ENCODE assay signal across 15 cellular contexts in genomic region chrX:154988719-154989118, GRCh38. TPM values are rescaled to one million over a fixed set of nuclear protein-coding genes. Genes with fewer than 3 reads are reported as not detected.
DNase-seq lines count a peak whose midpoint lies in the region; ATAC-seq, FAIRE-seq and TF ChIP-seq lines count a peak whose summit lies in the region.
"Had no signal": no experiment of that assay in that cellular context is flagged by ENCODE, and none has a peak within 500 bp of the region (broad histone marks: within the 10 kb centered on the region; RNA-seq: fewer than 3 reads in every experiment).

No MANE protein-coding gene starts in this region.

- POLR2A ChIA-PET in T-cell (lab: Charles Lee): interaction anchor here in 1 of 2 donors (0.5 kb wide), 1 partner anchor 55 kb away, joined by 3 read pairs; no protein-coding TSS in a partner anchor

- H3K36me3 Mint-ChIP-seq in GM23338 (ENCODE audit: low read depth): no peaks in the 10 kb centered on the region
- no peaks in the 10 kb centered on the region for H3K36me3 Mint-ChIP-seq in T-cell
- H3K36me3 Mint-ChIP-seq: CD14-positive monocyte; CD8-positive, alpha-beta T cell had no signal

- no peak for DNase-seq in GM12891 (ENCODE audit: insufficient read length, low spot score)
- peak; percentile 4 for DNase-seq in GM23338 (ENCODE audit: low spot score)
- DNase-seq in left lobe of liver (ENCODE audit: low spot score): peak; percentile 47
- no peak for DNase-seq in pancreas
- DNase-seq in T-cell: no peak
- DNase-seq in SK-N-DZ (ENCODE audit: low spot score): no peak
- no peak for DNase-seq in activated CD4-positive, alpha-beta T cell treated with anti-CD3 and anti-CD28 coated beads for 48 hours
- DNase-seq: CD8-positive, alpha-beta T cell; COR-L47; DMS153; GOT3 had no signal

- intact Hi-C loops in pancreas (cut with DNase I): loop anchor here in 2 of 3 donors (5.0 to 10.0 kb wide), 2 partner anchors 66 to 79 kb away; no protein-coding TSS in a partner anchor

- ATAC-seq in GM23338: no peak; the same call in 2 of the 3 replicates
- ATAC-seq in left lobe of liver: peak; percentile 80
- ATAC-seq in pancreas: peak; percentile 29 to 67 (median 48)
- no peak for ATAC-seq in T-cell (replicated peaks in 1 of 4)
- ATAC-seq: CD8-positive, alpha-beta T cell had no signal

- no peak for TF ChIP-seq POLR2A in GM12891 (IDR thresholded peaks at IDR 0.05; ENCODE audit: low read depth, low read length)

- H3K27me3 ChIP-seq in GM23338 (ENCODE audit: insufficient read depth) (no peaks in the 10 kb centered on the region), pancreas (no peaks in the 10 kb centered on the region)

- no peak overlapping the region for H3K4me3 ChIP-seq in GM23338
- H3K4me3 ChIP-seq in pancreas: no peak overlapping the region
- H3K4me3 ChIP-seq: HAP-1 had no signal

- H3K79me2 ChIP-seq in GM23338 (replicated peaks; ENCODE audit: insufficient read depth): no peaks in the 10 kb centered on the region

- no peaks in the 10 kb centered on the region for H3K27me3 Mint-ChIP-seq in GM23338 (ENCODE audit: insufficient read depth, low read depth, poor library complexity)
- peaks cover 0 to 7% of the 10 kb centered on the region in 2 donors for H3K27me3 Mint-ChIP-seq in T-cell

- TF ChIP-seq CTCF in GM23338 (conservative IDR thresholded peaks at IDR 0.05; ENCODE audit: low read depth in 2 of 2): no peak
- no peak for TF ChIP-seq CTCF in pancreas (IDR thresholded peaks at IDR 0.05)

- no peaks in the 10 kb centered on the region for H3F3A ChIP-seq in GM23338 (replicated peaks; ENCODE audit: low read depth)

- 0 out of 2 replicates have a peak, but pooled peaks cover 5% of the 10 kb centered on the region for H3K4me1 ChIP-seq in GM23338 (ENCODE audit: insufficient read depth)
- peaks cover 0 to 15% (median 10%) of the 10 kb centered on the region in 3 donors for H3K4me1 ChIP-seq in pancreas
- H3K4me1 ChIP-seq: HAP-1 had no signal

- no peaks in the 10 kb centered on the region for H3K36me3 ChIP-seq in GM23338 (ENCODE audit: insufficient read depth)
- H3K36me3 ChIP-seq in pancreas: no peaks in the 10 kb centered on the region
- H3K36me3 ChIP-seq: HAP-1 had no signal

- H3K9me2 ChIP-seq in GM23338 (ENCODE audit: insufficient read depth): no peaks in the 10 kb centered on the region

- H3K9me3 ChIP-seq in pancreas: no peaks in the 10 kb centered on the region
- H3K9me3 ChIP-seq: HAP-1 had no signal

- no peak overlapping the region for H2AFZ ChIP-seq in GM23338

- H3K4me1 Mint-ChIP-seq in GM23338 (no peaks in the 10 kb centered on the region), T-cell (no peaks in the 10 kb centered on the region)
- H3K4me1 Mint-ChIP-seq: CD14-positive monocyte had no signal

- no peaks in the 10 kb centered on the region for H3K9me3 Mint-ChIP-seq in GM23338
- H3K9me3 Mint-ChIP-seq in T-cell: no peaks in the 10 kb centered on the region
- H3K9me3 Mint-ChIP-seq: CD14-positive monocyte; CD8-positive, alpha-beta T cell had no signal

- H3K27ac Mint-ChIP-seq in GM23338 (no peak overlapping the region), T-cell (no peak overlapping the region)
- H3K27ac Mint-ChIP-seq: CD14-positive monocyte; CD8-positive, alpha-beta T cell had no signal

- no peak overlapping the region for H3K27ac ChIP-seq in GM23338 (ENCODE audit: low read depth)
- peak overlapping the region in 2 of 4 donors; percentile 44 to 64 for H3K27ac ChIP-seq in pancreas

- H3K4me3 Mint-ChIP-seq in GM23338 (no peak overlapping the region), T-cell (no peak overlapping the region)
- H3K4me3 Mint-ChIP-seq: CD14-positive monocyte; CD8-positive, alpha-beta T cell had no signal

- no peaks in the 10 kb centered on the region for H4K20me1 ChIP-seq in GM23338 (replicated peaks; ENCODE audit: insufficient read depth)

- FAIRE-seq in GM12891 (lab: Jason Lieb, UNC): peak; percentile 54
- FAIRE-seq in pancreas (lab: Jason Lieb, UNC): no peak
- FAIRE-seq: D721Med, GM18507 had no signal

- H3K4me2 ChIP-seq in GM23338: no peak overlapping the region

- CTCF ChIA-PET in T-cell (lab: Charles Lee): interaction anchor here (0.7 to 1.2 kb wide), 2 partner anchors 71 to 98 kb away, joined by 3 read pairs; no protein-coding TSS in a partner anchor

- 19 to 35% methylated on average over 3 of the region's 3 CpGs for WGBS in pancreas, 2 donors

TF ChIP-seq in GM12891, 5 proteins besides CTCF, POLR2A, EP300 and RAD21:
- TF ChIP-seq POU2F2 (IDR thresholded peaks at IDR 0.05; ENCODE audit: low read depth, low read length) (no peak), TAF1 (IDR thresholded peaks at IDR 0.05; ENCODE audit: low read depth, low read length) (no peak), SPI1 (IDR thresholded peaks at IDR 0.05; ENCODE audit: low read depth, low read length) (no peak), PAX5 (IDR thresholded peaks at IDR 0.05; ENCODE audit: insufficient read depth, low read length, severe bottlenecking) (no peak), POLR2AphosphoS5 (IDR thresholded peaks at IDR 0.05; ENCODE audit: low read depth, low read length) (no peak)

TF ChIP-seq in GM23338, 12 proteins besides CTCF, POLR2A, EP300 and RAD21:
- no peak for TF ChIP-seq CREB1 (CRISPR knock-in tag; IDR thresholded peaks at IDR 0.05; ENCODE audit: low read depth)

RNA-seq across cellular contexts. Expression of gene F8, which starts 33.8 kb away (rescaled TPM):
- polyA plus RNA-seq in GM12891 (2012; ENCODE audit: low read depth, missing spikeins): 5.9 TPM
- total RNA-seq in GM23338 (2014; rRNA removed; shearing (Covaris generic)): 1.8 and 2.9 TPM in 2 replicates
- polyA plus RNA-seq in GM23338 (2016; fragmentation: Nextera tagmentation; extraction: Ambion mirVana): 0.63 and 0.70 TPM in 2 replicates
- 22.6 TPM for total RNA-seq in left lobe of liver
- 10 to 100 TPM in 2 of 6 donors, 1 to 10 TPM in 4; 5.5 to 22.0 (median 8.7) TPM for total RNA-seq in pancreas
- 1 to 10 TPM; 2.5 to 9.2 TPM for polyA plus RNA-seq in pancreas
- total RNA-seq in T-cell: 1 to 10 TPM; 1.3 to 3.5 (median 2.7) TPM
- polyA plus RNA-seq in SK-N-DZ (2014; cell fraction: cytosol; rRNA removed): 0.20 and 0.42 TPM in 2 replicates
- 0.07 and 0.88 TPM in 2 replicates for polyA plus RNA-seq in SK-N-DZ (2014; cell fraction: nucleus; rRNA removed)

RNA-seq across cellular contexts. Expression of gene FUNDC2, which starts 37.9 kb away (rescaled TPM):
- 104 TPM for polyA plus RNA-seq in GM12891 (2012; ENCODE audit: low read depth, missing spikeins)
- total RNA-seq in GM23338 (2014; rRNA removed; shearing (Covaris generic)): 26.3 and 28.6 TPM in 2 replicates
- polyA plus RNA-seq in GM23338 (2016; fragmentation: Nextera tagmentation; extraction: Ambion mirVana): 51.6 and 58.5 TPM in 2 replicates
- 26.9 TPM for total RNA-seq in left lobe of liver
- 10 to 100 TPM; 50.3 to 74.6 (median 70.2) TPM for total RNA-seq in pancreas
- polyA plus RNA-seq in pancreas: 10 to 100 TPM; 75.7 to 88.1 TPM
- total RNA-seq in T-cell: 10 to 100 TPM; 50.2 to 56.2 (median 53.0) TPM
- 113 and 129 TPM in 2 replicates for polyA plus RNA-seq in SK-N-DZ (2014; cell fraction: cytosol; rRNA removed)
- polyA plus RNA-seq in SK-N-DZ (2014; cell fraction: nucleus; rRNA removed): 61.0 and 69.9 TPM in 2 replicates

Comparison
In these comparisons a context has a peak if more than half of its experiments do, and no peak if none do; other contexts are left out.
1. DNase-seq: peak in GM23338 (single experiment) and left lobe of liver (single experiment); none in GM12891 (single experiment), pancreas (0 of 6), T-cell (0 of 34), SK-N-DZ (single experiment) and activated CD4-positive, alpha-beta T cell treated with anti-CD3 and anti-CD28 coated beads for 48 hours (single experiment).
2. ATAC-seq: peak in left lobe of liver (single experiment) and pancreas (4 of 4); none in GM23338 (single experiment) and T-cell (0 of 4).